ENCODE assay signal across 8 cellular contexts in the genomic region with DNA sequence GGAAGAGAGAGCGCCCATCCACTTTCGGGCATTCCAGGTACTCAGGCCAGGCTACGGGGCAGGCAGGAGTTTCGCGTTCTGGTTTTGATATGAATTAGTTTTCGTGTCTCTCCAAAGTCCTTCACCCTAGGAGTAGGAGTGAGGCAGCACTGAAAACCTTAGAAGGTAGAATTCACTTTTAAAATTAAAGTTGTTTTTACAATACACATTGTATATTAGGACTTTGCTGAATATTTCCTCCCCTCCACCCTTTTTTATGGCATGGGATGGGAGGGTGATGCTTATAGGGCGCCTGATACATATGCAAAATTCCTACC. TPM values are rescaled to one million over a fixed set of nuclear protein-coding genes. Genes with fewer than 3 reads are reported as not detected.
DNase-seq lines count a peak whose midpoint lies in the region; ATAC-seq and TF ChIP-seq lines count a peak whose summit lies in the region.

No MANE protein-coding gene starts in this region.

- peak overlapping the region in 4 of 10 donors; percentile 29 to 82 (median 65) for H3K27ac Mint-ChIP-seq in naive thymus-derived CD8-positive, alpha-beta T cell

- H3K36me3 Mint-ChIP-seq in naive thymus-derived CD8-positive, alpha-beta T cell, result no peaks in the 10 kb centered on the region

- H3K27ac ChIP-seq in AG04450 (ENCODE audit: low read depth, low read length) (peak overlapping the region; percentile 72), KOPT-K1 (ENCODE audit: low read depth, low read length, poor library complexity, severe bottlenecking) (peak overlapping the region; percentile 78), ectodermal cell (ENCODE audit: insufficient read depth, low read depth, low read length, poor library complexity, severe bottlenecking) (no peak overlapping the region)

- TF ChIP-seq CTCF in AG04450 (IDR thresholded peaks at IDR 0.05; ENCODE audit: low read depth, low read length) (no peak), omental fat pad (IDR thresholded peaks at IDR 0.05) (no peak)

- H3K9me3 ChIP-seq in AG04450 (ENCODE audit: control insufficient read depth, insufficient read depth, low read length), result no peaks in the 10 kb centered on the region
- H3K9me3 ChIP-seq in KOPT-K1 (ENCODE audit: insufficient read depth, low read length, poor library complexity, severe bottlenecking), result no peaks in the 10 kb centered on the region
- H3K9me3 ChIP-seq in ectodermal cell (ENCODE audit: control insufficient read depth, low read length), result no peaks in the 10 kb centered on the region

- peaks cover 11 to 21% (median 16%) of the 10 kb centered on the region in 4 donors for H3K4me1 Mint-ChIP-seq in naive thymus-derived CD8-positive, alpha-beta T cell

- CTCF ChIA-PET in AG04450 (lab: Charles Lee), result interaction anchor here (1.3 to 2.5 kb wide), 3 partner anchors 11 to 127 kb away, joined by 7 to 13 read pairs (median 8); no protein-coding TSS in a partner anchor

- peak overlapping the region; percentile 56 to 92 (median 78) for H3K4me3 Mint-ChIP-seq in naive thymus-derived CD8-positive, alpha-beta T cell

- POLR2A ChIA-PET in AG04450 (lab: Yijun Ruan, JAX), result interaction anchor here (0.9 to 1.8 kb wide), 3 partner anchors 8 to 96 kb away, joined by 3 to 15 read pairs (median 8); no protein-coding TSS in a partner anchor
- POLR2A ChIA-PET in naive thymus-derived CD8-positive, alpha-beta T cell (lab: Charles Lee), result interaction anchor here (1.2 kb wide), 1 partner anchor 11 kb away, joined by 4 read pairs; no protein-coding TSS in a partner anchor

- no peaks in the 10 kb centered on the region for H3K9me3 Mint-ChIP-seq in naive thymus-derived CD8-positive, alpha-beta T cell

- peaks cover 0 to 25% (median 0%) of the 10 kb centered on the region in 5 donors for H3K27me3 Mint-ChIP-seq in naive thymus-derived CD8-positive, alpha-beta T cell

- H3K36me3 ChIP-seq in KOPT-K1 (ENCODE audit: insufficient read depth, low read length) (no peaks in the 10 kb centered on the region), ectodermal cell (ENCODE audit: control insufficient read depth, insufficient read depth, low read length) (no peaks in the 10 kb centered on the region)

- ATAC-seq in naive thymus-derived CD8-positive, alpha-beta T cell, result no peak
- no peak for ATAC-seq in omental fat pad (ENCODE audit: low FRiP score)
- ATAC-seq in GM19351 (IDR thresholded peaks at IDR 0.05; ENCODE audit: unreplicated experiment), result no peak

- no peaks in the 10 kb centered on the region for H3K4me1 ChIP-seq in ectodermal cell (ENCODE audit: control insufficient read depth, insufficient read depth, low read length)

- 4 to 15% methylated on average over 5 to 6 of the region's 7 CpGs for WGBS in ectodermal cell, 2 experiments

- peak overlapping the region; percentile 77 for H3K4me3 ChIP-seq in AG04450 (ENCODE audit: low read depth, low read length)
- H3K4me3 ChIP-seq in ectodermal cell (ENCODE audit: insufficient read depth, low read depth, low read length), result peak overlapping the region; percentile 63

- H3K27me3 ChIP-seq in AG04450 (ENCODE audit: control insufficient read depth, insufficient read depth, low read length) (no peaks in the 10 kb centered on the region), ectodermal cell (ENCODE audit: control insufficient read depth, insufficient read depth, low read length, poor library complexity, severe bottlenecking) (peaks cover 31% of the 10 kb centered on the region)

- DNase-seq in AG04450 (ENCODE audit: low read depth, low spot score) (no peak), omental fat pad (ENCODE audit: low spot score) (no peak), NCI-H2107 (lab: John Stamatoyannopoulos, UW) (no peak), SIG-M5 treated with dmso at 0.1 percent for 504 hours (lab: John Stamatoyannopoulos, UW; ENCODE audit: unreplicated experiment) (no peak)
- no peak for DNase-seq in naive thymus-derived CD8-positive, alpha-beta T cell

RNA-seq across cellular contexts. Expression of gene ITGA1, which starts 0.7 kb away (rescaled TPM):
- polyA plus RNA-seq in AG04450 (2011; rRNA removed), result 136 and 148 TPM in 2 replicates
- polyA minus RNA-seq in AG04450 (2011; rRNA and poly(A)+ RNA removed), result 179 and 290 TPM in 2 replicates
- 3.0 TPM for polyA plus RNA-seq in ectodermal cell (2013, experiment 1 of 4)
- 2.5 TPM for polyA plus RNA-seq in ectodermal cell (2013, experiment 2 of 4)
- polyA plus RNA-seq in ectodermal cell (2013, experiment 3 of 4), result 3.0 TPM
- 4.1 TPM for polyA plus RNA-seq in ectodermal cell (2013, experiment 4 of 4)
- 1 to 10 TPM; 3.9 to 4.6 TPM for total RNA-seq in naive thymus-derived CD8-positive, alpha-beta T cell
- polyA plus RNA-seq in naive thymus-derived CD8-positive, alpha-beta T cell, result 1 to 10 TPM in 1 of 3 donors, under 1 TPM in 2; 0.27 to 1.1 (median 0.83) TPM
- 100 to 1,000 TPM in 1 of 4 donors, 10 to 100 TPM in 3; 23.0 to 181 (median 55.0) TPM for total RNA-seq in omental fat pad

RNA-seq across cellular contexts. Expression of gene PELO, which starts 0.7 kb away (rescaled TPM):
- polyA plus RNA-seq in AG04450 (2011; rRNA removed), result 49.4 TPM in 2 replicates
- polyA minus RNA-seq in AG04450 (2011; rRNA and poly(A)+ RNA removed), result 62.8 and 85.1 TPM in 2 replicates
- polyA plus RNA-seq in ectodermal cell (2013, experiment 1 of 4), result 11.3 TPM
- polyA plus RNA-seq in ectodermal cell (2013, experiment 2 of 4), result 10.7 TPM
- 9.7 TPM for polyA plus RNA-seq in ectodermal cell (2013, experiment 3 of 4)
- polyA plus RNA-seq in ectodermal cell (2013, experiment 4 of 4), result 10.7 TPM
- total RNA-seq in naive thymus-derived CD8-positive, alpha-beta T cell, result 1 to 10 TPM; 7.4 to 8.5 TPM
- 1 to 10 TPM; 2.2 to 4.5 (median 2.6) TPM for polyA plus RNA-seq in naive thymus-derived CD8-positive, alpha-beta T cell
- 10 to 100 TPM; 11.9 to 33.2 (median 30.7) TPM for total RNA-seq in omental fat pad

Comparison
In these comparisons a context has a peak if more than half of its experiments do, and no peak if none do; other contexts are left out.
1. RNA of gene ITGA1, which starts 0.7 kb away (total RNA-seq): 23.0 to 181 TPM in omental fat pad; 3.9 to 4.6 TPM in naive thymus-derived CD8-positive, alpha-beta T cell; every median in the first group is over 4 times any median in the second.